ENCODE assay signal across 1 cellular context in the genomic region with DNA sequence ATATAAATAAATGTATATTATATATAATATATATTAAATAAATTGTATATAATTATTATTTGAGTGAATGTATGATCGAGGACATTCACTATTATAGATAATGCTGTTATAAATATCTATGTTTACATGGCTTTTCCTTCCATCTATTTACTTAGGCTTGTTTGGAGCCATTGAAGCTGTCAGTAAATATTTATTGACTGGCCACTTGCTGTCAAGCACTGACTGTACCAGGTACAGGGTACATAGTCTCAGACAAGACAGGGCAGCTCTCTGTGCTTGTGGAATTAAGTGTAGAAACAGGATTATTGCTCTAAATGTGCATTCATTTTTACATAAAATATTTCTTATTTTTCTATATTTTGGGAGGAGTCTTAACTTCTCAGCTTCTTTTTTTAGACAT.
TF ChIP-seq lines count a peak whose summit lies in the region.

No MANE protein-coding gene starts in this region.

TF ChIP-seq in HepG2, 621 proteins besides CTCF, POLR2A, EP300 and RAD21 (continued from another document and continues in another):
- TF ChIP-seq ZNF513 (CRISPR knock-in tag; conservative IDR thresholded peaks at IDR 0.05) (no peak), MAFG (CRISPR knock-in tag; IDR thresholded peaks at IDR 0.05) (no peak), ZNF18 (CRISPR knock-in tag; IDR thresholded peaks at IDR 0.05; ENCODE audit: insufficient replicate concordance) (no peak), FOXJ3 (CRISPR knock-in tag; IDR thresholded peaks at IDR 0.05; ENCODE audit: borderline replicate concordance) (peak; percentile 66; the same call in 1 of the 2 replicates), RBM22 (optimal IDR thresholded peaks at IDR 0.05; ENCODE audit: low read length) (no peak), FOXP1 (IDR thresholded peaks at IDR 0.05) (peak; percentile 62; the same call in 1 of the 2 replicates), FOXP1 (CRISPR knock-in tag; IDR thresholded peaks at IDR 0.05) (peak; percentile 97), TEAD3 (CRISPR knock-in tag; optimal IDR thresholded peaks at IDR 0.05; ENCODE audit: borderline replicate concordance) (peak; percentile 53), ISL2 (CRISPR knock-in tag; IDR thresholded peaks at IDR 0.05) (peak; percentile 80; the same call in 1 of the 2 replicates), ZNF501 (CRISPR knock-in tag; IDR thresholded peaks at IDR 0.05) (no peak), ZNF766 (CRISPR knock-in tag; IDR thresholded peaks at IDR 0.05; ENCODE audit: borderline replicate concordance) (no peak), ARNTL (CRISPR knock-in tag; IDR thresholded peaks at IDR 0.05) (no peak), POLR2AphosphoS5 (IDR thresholded peaks at IDR 0.05; ENCODE audit: low read depth, low read length) (no peak), NAIF1 (CRISPR knock-in tag; IDR thresholded peaks at IDR 0.05; ENCODE audit: borderline replicate concordance) (no peak), ZNF569 (CRISPR knock-in tag; IDR thresholded peaks at IDR 0.05; ENCODE audit: borderline replicate concordance) (no peak), ZNF670 (CRISPR knock-in tag; IDR thresholded peaks at IDR 0.05; ENCODE audit: borderline replicate concordance) (no peak), SIX4 (CRISPR knock-in tag; IDR thresholded peaks at IDR 0.05) (no peak), RFXANK (CRISPR knock-in tag; IDR thresholded peaks at IDR 0.05) (no peak), ZNF530 (CRISPR knock-in tag; IDR thresholded peaks at IDR 0.05; ENCODE audit: low read depth) (no peak), SMC3 (IDR thresholded peaks at IDR 0.05; ENCODE audit: low read length) (no peak), ZNF761 (CRISPR knock-in tag; conservative IDR thresholded peaks at IDR 0.05) (no peak), ZBTB38 (CRISPR knock-in tag; IDR thresholded peaks at IDR 0.05) (no peak), ZNF367 (CRISPR knock-in tag; IDR thresholded peaks at IDR 0.05; ENCODE audit: borderline replicate concordance) (no peak), HMG20B (CRISPR knock-in tag; conservative IDR thresholded peaks at IDR 0.05) (no peak), PBX3 (CRISPR knock-in tag; IDR thresholded peaks at IDR 0.05; ENCODE audit: borderline replicate concordance) (no peak), HHEX (CRISPR knock-in tag; IDR thresholded peaks at IDR 0.05) (peak; percentile 85), NR1H2 (CRISPR knock-in tag; IDR thresholded peaks at IDR 0.05; ENCODE audit: borderline replicate concordance, low read depth) (no peak), GPN1 (CRISPR knock-in tag; IDR thresholded peaks at IDR 0.05; ENCODE audit: borderline replicate concordance) (no peak), ZNF558 (CRISPR knock-in tag; IDR thresholded peaks at IDR 0.05; ENCODE audit: borderline replicate concordance) (no peak)
- TF ChIP-seq, protein P1, sequence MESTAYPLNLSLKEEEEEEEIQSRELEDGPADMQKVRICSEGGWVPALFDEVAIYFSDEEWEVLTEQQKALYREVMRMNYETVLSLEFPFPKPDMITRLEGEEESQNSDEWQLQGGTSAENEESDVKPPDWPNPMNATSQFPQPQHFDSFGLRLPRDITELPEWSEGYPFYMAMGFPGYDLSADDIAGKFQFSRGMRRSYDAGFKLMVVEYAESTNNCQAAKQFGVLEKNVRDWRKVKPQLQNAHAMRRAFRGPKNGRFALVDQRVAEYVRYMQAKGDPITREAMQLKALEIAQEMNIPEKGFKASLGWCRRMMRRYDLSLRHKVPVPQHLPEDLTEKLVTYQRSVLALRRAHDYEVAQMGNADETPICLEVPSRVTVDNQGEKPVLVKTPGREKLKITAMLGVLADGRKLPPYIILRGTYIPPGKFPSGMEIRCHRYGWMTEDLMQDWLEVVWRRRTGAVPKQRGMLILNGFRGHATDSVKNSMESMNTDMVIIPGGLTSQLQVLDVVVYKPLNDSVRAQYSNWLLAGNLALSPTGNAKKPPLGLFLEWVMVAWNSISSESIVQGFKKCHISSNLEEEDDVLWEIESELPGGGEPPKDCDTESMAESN (CRISPR knock-in tag; conservative IDR thresholded peaks at IDR 0.05), result no peak
- TF ChIP-seq, protein P2, sequence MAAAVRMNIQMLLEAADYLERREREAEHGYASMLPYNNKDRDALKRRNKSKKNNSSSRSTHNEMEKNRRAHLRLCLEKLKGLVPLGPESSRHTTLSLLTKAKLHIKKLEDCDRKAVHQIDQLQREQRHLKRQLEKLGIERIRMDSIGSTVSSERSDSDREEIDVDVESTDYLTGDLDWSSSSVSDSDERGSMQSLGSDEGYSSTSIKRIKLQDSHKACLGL (CRISPR knock-in tag; IDR thresholded peaks at IDR 0.05), result no peak
- TF ChIP-seq, protein P3, sequence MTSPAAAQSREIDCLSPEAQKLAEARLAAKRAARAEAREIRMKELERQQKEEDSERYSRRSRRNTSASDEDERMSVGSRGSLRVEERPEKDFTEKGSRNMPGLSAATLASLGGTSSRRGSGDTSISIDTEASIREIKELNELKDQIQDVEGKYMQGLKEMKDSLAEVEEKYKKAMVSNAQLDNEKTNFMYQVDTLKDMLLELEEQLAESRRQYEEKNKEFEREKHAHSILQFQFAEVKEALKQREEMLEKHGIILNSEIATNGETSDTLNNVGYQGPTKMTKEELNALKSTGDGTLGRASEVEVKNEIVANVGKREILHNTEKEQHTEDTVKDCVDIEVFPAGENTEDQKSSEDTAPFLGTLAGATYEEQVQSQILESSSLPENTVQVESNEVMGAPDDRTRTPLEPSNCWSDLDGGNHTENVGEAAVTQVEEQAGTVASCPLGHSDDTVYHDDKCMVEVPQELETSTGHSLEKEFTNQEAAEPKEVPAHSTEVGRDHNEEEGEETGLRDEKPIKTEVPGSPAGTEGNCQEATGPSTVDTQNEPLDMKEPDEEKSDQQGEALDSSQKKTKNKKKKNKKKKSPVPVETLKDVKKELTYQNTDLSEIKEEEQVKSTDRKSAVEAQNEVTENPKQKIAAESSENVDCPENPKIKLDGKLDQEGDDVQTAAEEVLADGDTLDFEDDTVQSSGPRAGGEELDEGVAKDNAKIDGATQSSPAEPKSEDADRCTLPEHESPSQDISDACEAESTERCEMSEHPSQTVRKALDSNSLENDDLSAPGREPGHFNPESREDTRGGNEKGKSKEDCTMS (CRISPR knock-in tag; conservative IDR thresholded peaks at IDR 0.05), result no peak
- TF ChIP-seq, protein P4, sequence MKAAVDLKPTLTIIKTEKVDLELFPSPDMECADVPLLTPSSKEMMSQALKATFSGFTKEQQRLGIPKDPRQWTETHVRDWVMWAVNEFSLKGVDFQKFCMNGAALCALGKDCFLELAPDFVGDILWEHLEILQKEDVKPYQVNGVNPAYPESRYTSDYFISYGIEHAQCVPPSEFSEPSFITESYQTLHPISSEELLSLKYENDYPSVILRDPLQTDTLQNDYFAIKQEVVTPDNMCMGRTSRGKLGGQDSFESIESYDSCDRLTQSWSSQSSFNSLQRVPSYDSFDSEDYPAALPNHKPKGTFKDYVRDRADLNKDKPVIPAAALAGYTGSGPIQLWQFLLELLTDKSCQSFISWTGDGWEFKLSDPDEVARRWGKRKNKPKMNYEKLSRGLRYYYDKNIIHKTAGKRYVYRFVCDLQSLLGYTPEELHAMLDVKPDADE (CRISPR knock-in tag; IDR thresholded peaks at IDR 0.05), result no peak
- TF ChIP-seq, protein P5, sequence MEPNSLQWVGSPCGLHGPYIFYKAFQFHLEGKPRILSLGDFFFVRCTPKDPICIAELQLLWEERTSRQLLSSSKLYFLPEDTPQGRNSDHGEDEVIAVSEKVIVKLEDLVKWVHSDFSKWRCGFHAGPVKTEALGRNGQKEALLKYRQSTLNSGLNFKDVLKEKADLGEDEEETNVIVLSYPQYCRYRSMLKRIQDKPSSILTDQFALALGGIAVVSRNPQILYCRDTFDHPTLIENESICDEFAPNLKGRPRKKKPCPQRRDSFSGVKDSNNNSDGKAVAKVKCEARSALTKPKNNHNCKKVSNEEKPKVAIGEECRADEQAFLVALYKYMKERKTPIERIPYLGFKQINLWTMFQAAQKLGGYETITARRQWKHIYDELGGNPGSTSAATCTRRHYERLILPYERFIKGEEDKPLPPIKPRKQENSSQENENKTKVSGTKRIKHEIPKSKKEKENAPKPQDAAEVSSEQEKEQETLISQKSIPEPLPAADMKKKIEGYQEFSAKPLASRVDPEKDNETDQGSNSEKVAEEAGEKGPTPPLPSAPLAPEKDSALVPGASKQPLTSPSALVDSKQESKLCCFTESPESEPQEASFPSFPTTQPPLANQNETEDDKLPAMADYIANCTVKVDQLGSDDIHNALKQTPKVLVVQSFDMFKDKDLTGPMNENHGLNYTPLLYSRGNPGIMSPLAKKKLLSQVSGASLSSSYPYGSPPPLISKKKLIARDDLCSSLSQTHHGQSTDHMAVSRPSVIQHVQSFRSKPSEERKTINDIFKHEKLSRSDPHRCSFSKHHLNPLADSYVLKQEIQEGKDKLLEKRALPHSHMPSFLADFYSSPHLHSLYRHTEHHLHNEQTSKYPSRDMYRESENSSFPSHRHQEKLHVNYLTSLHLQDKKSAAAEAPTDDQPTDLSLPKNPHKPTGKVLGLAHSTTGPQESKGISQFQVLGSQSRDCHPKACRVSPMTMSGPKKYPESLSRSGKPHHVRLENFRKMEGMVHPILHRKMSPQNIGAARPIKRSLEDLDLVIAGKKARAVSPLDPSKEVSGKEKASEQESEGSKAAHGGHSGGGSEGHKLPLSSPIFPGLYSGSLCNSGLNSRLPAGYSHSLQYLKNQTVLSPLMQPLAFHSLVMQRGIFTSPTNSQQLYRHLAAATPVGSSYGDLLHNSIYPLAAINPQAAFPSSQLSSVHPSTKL (CRISPR knock-in tag; IDR thresholded peaks at IDR 0.05), result peak; percentile 85
